Comparison of ENCODE assay signal across 13 cellular contexts in the genomic region with DNA sequence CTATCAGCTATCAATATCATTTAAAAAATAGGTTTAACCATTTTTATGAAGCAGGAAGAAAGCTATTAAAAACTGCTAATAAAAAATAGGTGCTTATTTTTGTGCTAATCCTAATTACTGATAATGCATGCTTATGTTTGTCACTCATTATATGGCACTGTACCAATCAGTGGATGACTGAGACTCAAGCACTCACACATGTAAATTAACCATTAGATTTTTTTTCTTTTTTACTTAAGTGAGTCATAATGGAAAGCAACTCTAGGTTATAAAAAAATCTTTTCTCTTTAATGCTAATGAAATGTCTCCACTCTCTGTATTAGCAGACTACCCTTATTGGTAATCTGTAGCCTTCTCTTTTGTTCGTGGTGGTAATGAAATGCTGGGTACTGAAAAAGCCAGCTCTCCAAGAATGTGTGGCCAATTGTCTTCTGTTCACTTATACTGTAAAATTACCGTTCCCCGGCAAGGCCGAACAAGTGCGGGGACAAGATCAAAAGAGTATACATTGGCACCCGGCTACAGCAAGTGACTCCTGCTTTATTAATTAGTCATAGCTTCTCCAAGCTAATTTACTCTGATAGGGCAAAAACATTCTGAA.
DNase-seq lines count a peak whose midpoint lies in the region; ATAC-seq and TF ChIP-seq lines count a peak whose summit lies in the region.
"Had no signal": no experiment of that assay in that cellular context is flagged by ENCODE, and none has a peak within 500 bp of the region (broad histone marks: within the 10 kb centered on the region; RNA-seq: fewer than 3 reads in every experiment).

No MANE protein-coding gene starts in this region.

- no peaks in the 10 kb centered on the region for H3K9me3 Mint-ChIP-seq in endodermal cell
- H3K9me3 Mint-ChIP-seq in CD4-positive, alpha-beta T cell: no peaks in the 10 kb centered on the region
- H3K9me3 Mint-ChIP-seq: effector memory CD8-positive, alpha-beta T cell had no signal

- no peaks in the 10 kb centered on the region for H3K9me3 ChIP-seq in endodermal cell (ENCODE audit: control insufficient read depth, low read length)
- H3K9me3 ChIP-seq in CD4-positive, alpha-beta T cell (ENCODE audit: control insufficient read depth, low read length): no peaks in the 10 kb centered on the region

- CTCF ChIA-PET in CD4-positive, alpha-beta T cell (lab: Charles Lee): interaction anchor here (1.0 kb wide), 1 partner anchor 19 kb away, joined by 3 read pairs; no protein-coding TSS in a partner anchor

- H3K4me3 Mint-ChIP-seq in endodermal cell: no peak overlapping the region
- H3K4me3 Mint-ChIP-seq in CD4-positive, alpha-beta T cell: no peak overlapping the region
- H3K4me3 Mint-ChIP-seq: effector memory CD8-positive, alpha-beta T cell had no signal

- intact Hi-C loops in CD4-positive, alpha-beta T cell (cut with DNase I, micrococcal nuclease): no loop called here

- H3K4me1 Mint-ChIP-seq in endodermal cell: no peaks in the 10 kb centered on the region
- H3K4me1 Mint-ChIP-seq in CD4-positive, alpha-beta T cell (ENCODE audit: low read depth): no peaks in the 10 kb centered on the region

- no peaks in the 10 kb centered on the region for H3K27me3 ChIP-seq in endodermal cell (ENCODE audit: control insufficient read depth, insufficient read depth, low read length, poor library complexity, severe bottlenecking)
- H3K27me3 ChIP-seq in CD4-positive, alpha-beta T cell (ENCODE audit: control insufficient read depth, insufficient read depth, low read length): no peaks in the 10 kb centered on the region
- H3K27me3 ChIP-seq: cardiac muscle cell had no signal

- H3K27me3 Mint-ChIP-seq in endodermal cell (ENCODE audit: insufficient read depth): no peaks in the 10 kb centered on the region
- no peaks in the 10 kb centered on the region for H3K27me3 Mint-ChIP-seq in CD4-positive, alpha-beta T cell
- H3K27me3 Mint-ChIP-seq: effector memory CD8-positive, alpha-beta T cell had no signal

- H3K36me3 Mint-ChIP-seq in endodermal cell (ENCODE audit: low read depth): no peaks in the 10 kb centered on the region
- peaks cover 11% of the 10 kb centered on the region for H3K36me3 Mint-ChIP-seq in CD4-positive, alpha-beta T cell (ENCODE audit: low read depth)

- no peak overlapping the region for H3K4me3 ChIP-seq in endodermal cell (ENCODE audit: low read length)
- H3K4me3 ChIP-seq: cardiac muscle cell had no signal

- H3K27ac Mint-ChIP-seq in endodermal cell: no peak overlapping the region
- H3K27ac Mint-ChIP-seq in CD4-positive, alpha-beta T cell: no peak overlapping the region
- H3K27ac Mint-ChIP-seq: effector memory CD8-positive, alpha-beta T cell had no signal

- no peaks in the 10 kb centered on the region for H3K36me3 ChIP-seq in endodermal cell (ENCODE audit: control insufficient read depth, insufficient read depth, low read length)
- H3K36me3 ChIP-seq: cardiac muscle cell had no signal

- POLR2A ChIA-PET in CD4-positive, alpha-beta T cell (lab: Charles Lee): no interaction called here

- H3K9ac ChIP-seq in endodermal cell (ENCODE audit: extremely low read depth, low read length, poor library complexity, severe bottlenecking): no peak overlapping the region

- no peak for TF ChIP-seq CTCF in endodermal cell (conservative IDR thresholded peaks at IDR 0.05)
- no peak for TF ChIP-seq CTCF in CD4-positive, alpha-beta T cell (IDR thresholded peaks at IDR 0.05)

- peak overlapping the region; percentile 59 for H3K27ac ChIP-seq in endodermal cell (ENCODE audit: low read depth, low read length)
- no peak overlapping the region for H3K27ac ChIP-seq in CD4-positive, alpha-beta T cell (ENCODE audit: low read depth, low read length)
- H3K27ac ChIP-seq: cardiac muscle cell, VCaP had no signal

- peak; percentile 29 for DNase-seq in RPMI7951 (ENCODE audit: low read depth)
- DNase-seq in endodermal cell: no peak
- DNase-seq in retina: peak; percentile 38
- no peak for DNase-seq in COLO668 (lab: John Stamatoyannopoulos, UW; ENCODE audit: unreplicated experiment)
- DNase-seq in CD4-positive, alpha-beta T cell: no peak
- no peak for DNase-seq in LoVo (ENCODE audit: low spot score)
- DNase-seq: C1 segment of cervical spinal cord; effector memory CD8-positive, alpha-beta T cell; foreskin fibroblast; NCI-H2107 had no signal

- 78 to 85% methylated on average over 5 to 6 of the region's 6 CpGs for WGBS in endodermal cell (ENCODE audit: insufficient coverage in 1 of 2, insufficient read length in 1 of 2), 2 experiments

- peak; percentile 47 for ATAC-seq in HG03280 (IDR thresholded peaks at IDR 0.05; ENCODE audit: unreplicated experiment)
- no peak for ATAC-seq in CD4-positive, alpha-beta T cell (ENCODE audit: poor library complexity)
- ATAC-seq: effector memory CD8-positive, alpha-beta T cell had no signal

- H3K4me1 ChIP-seq in endodermal cell (ENCODE audit: control insufficient read depth, insufficient read depth, low read length): no peaks in the 10 kb centered on the region

Comparison
In these comparisons a context has a peak if more than half of its experiments do, and no peak if none do; other contexts are left out.
1. DNase-seq: peak in RPMI7951 (single experiment) and retina (single experiment); none in endodermal cell (single experiment), COLO668 (single experiment), CD4-positive, alpha-beta T cell (0 of 10) and LoVo (single experiment).